16 cellular contexts compared by ENCODE assay signal in genomic region chr7:137694405-137694804, GRCh38.
DNase-seq lines count a peak whose midpoint lies in the region; ATAC-seq and TF ChIP-seq lines count a peak whose summit lies in the region.
"Had no signal": no experiment of that assay in that cellular context is flagged by ENCODE, and none has a peak within 500 bp of the region (broad histone marks: within the 10 kb centered on the region; RNA-seq: fewer than 3 reads in every experiment).

No MANE protein-coding gene starts in this region.

- peaks cover 32% of the 10 kb centered on the region for H3K4me1 ChIP-seq in osteoblast (ENCODE audit: insufficient read depth, low read length)
- H3K4me1 ChIP-seq: left lung had no signal

- no peaks in the 10 kb centered on the region for H3K36me3 Mint-ChIP-seq in activated T-helper 2 cell treated with anti-CD3 and anti-CD28 coated beads, Interferon-gamma antibody, Interleukin-2, Interleukin-4, amounts not matched to agents 10 μg/mL and 5 μg/mL and 100 μg/mL, durations not matched to agents 14 hours and 24 hours and 36 hours (ENCODE audit: low read depth)

- no peak overlapping the region for H3K4me3 ChIP-seq in osteoblast (ENCODE audit: insufficient read depth, low read length)
- H3K4me3 ChIP-seq: K562, left lung, skin epidermis, thoracic aorta had no signal

- DNase-seq in NCI-H524 (lab: John Stamatoyannopoulos, UW) (peak; percentile 34 to 82), osteoblast (ENCODE audit: insufficient read length, low spot score, missing footprints) (no peak), NCI-H2196 (lab: John Stamatoyannopoulos, UW; ENCODE audit: unreplicated experiment) (no peak), middle frontal gyrus (ENCODE audit: extremely low spot score, low spot score) (no peak)
- DNase-seq in activated T-helper 2 cell treated with anti-CD3 and anti-CD28 coated beads, Interferon-gamma antibody, Interleukin-2, Interleukin-4, amounts not matched to agents 10 μg/mL and 5 μg/mL and 100 μg/mL, durations not matched to agents 14 hours and 24 hours and 36 hours (ENCODE audit: low spot score): no peak
- DNase-seq: activated CD4-positive, alpha-beta T cell treated with anti-CD3 and anti-CD28 coated beads for 4 hours; activated T-cell treated with anti-CD3 and anti-CD28 coated beads, Interleukin-2, amount 50 U/mL, for 72 hours; effector memory CD8-positive, alpha-beta T cell; left lung; NCI-H187 treated with DMSO at 0.1 percent for 48 hours had no signal

- H3K27ac Mint-ChIP-seq in activated T-helper 2 cell treated with anti-CD3 and anti-CD28 coated beads, Interferon-gamma antibody, Interleukin-2, Interleukin-4, amounts not matched to agents 10 μg/mL and 5 μg/mL and 100 μg/mL, durations not matched to agents 14 hours and 24 hours and 36 hours: no peak overlapping the region
- H3K27ac Mint-ChIP-seq: activated T-cell treated with anti-CD3 and anti-CD28 coated beads, Interleukin-2, amount 50 U/mL, for 72 hours; effector memory CD8-positive, alpha-beta T cell had no signal

- H3K27ac ChIP-seq in osteoblast (ENCODE audit: low read depth, low read length): peak overlapping the region; percentile 9
- H3K27ac ChIP-seq: left lung, skin epidermis, thoracic aorta had no signal

- H2AFZ ChIP-seq in osteoblast (ENCODE audit: low read length): no peak overlapping the region

- no peaks in the 10 kb centered on the region for H3K4me1 Mint-ChIP-seq in activated T-helper 2 cell treated with anti-CD3 and anti-CD28 coated beads, Interferon-gamma antibody, Interleukin-2, Interleukin-4, amounts not matched to agents 10 μg/mL and 5 μg/mL and 100 μg/mL, durations not matched to agents 14 hours and 24 hours and 36 hours (ENCODE audit: low read depth)

- H3K36me3 ChIP-seq in osteoblast (ENCODE audit: insufficient read depth, low read length): no peaks in the 10 kb centered on the region
- H3K36me3 ChIP-seq: left lung, thoracic aorta had no signal

- H3K4me3 Mint-ChIP-seq in activated T-helper 2 cell treated with anti-CD3 and anti-CD28 coated beads, Interferon-gamma antibody, Interleukin-2, Interleukin-4, amounts not matched to agents 10 μg/mL and 5 μg/mL and 100 μg/mL, durations not matched to agents 14 hours and 24 hours and 36 hours (ENCODE audit: low read depth): no peak overlapping the region
- H3K4me3 Mint-ChIP-seq: activated T-cell treated with anti-CD3 and anti-CD28 coated beads, Interleukin-2, amount 50 U/mL, for 72 hours; effector memory CD8-positive, alpha-beta T cell had no signal

- no peaks in the 10 kb centered on the region for H3K79me2 ChIP-seq in osteoblast (ENCODE audit: insufficient read depth, low read length)

- H3K9me3 Mint-ChIP-seq in activated T-helper 2 cell treated with anti-CD3 and anti-CD28 coated beads, Interferon-gamma antibody, Interleukin-2, Interleukin-4, amounts not matched to agents 10 μg/mL and 5 μg/mL and 100 μg/mL, durations not matched to agents 14 hours and 24 hours and 36 hours: no peaks in the 10 kb centered on the region
- H3K9me3 Mint-ChIP-seq: activated T-cell treated with anti-CD3 and anti-CD28 coated beads, Interleukin-2, amount 50 U/mL, for 72 hours had no signal

- no peaks in the 10 kb centered on the region for H3K27me3 ChIP-seq in osteoblast (ENCODE audit: insufficient read depth, low read length)
- H3K27me3 ChIP-seq: left lung had no signal

- H3K9me3 ChIP-seq in osteoblast (ENCODE audit: low read depth, low read length): no peaks in the 10 kb centered on the region
- H3K9me3 ChIP-seq: left lung, thoracic aorta had no signal

- ATAC-seq in GM18867 (IDR thresholded peaks at IDR 0.05; ENCODE audit: unreplicated experiment): peak; percentile 77
- ATAC-seq in HG02623 (IDR thresholded peaks at IDR 0.05; ENCODE audit: unreplicated experiment): peak; percentile 48
- ATAC-seq in HG03039 (IDR thresholded peaks at IDR 0.05; ENCODE audit: unreplicated experiment): no peak
- ATAC-seq: effector memory CD8-positive, alpha-beta T cell; K562; left lung had no signal

- intact Hi-C loops in activated T-helper 2 cell treated with anti-CD3 and anti-CD28 coated beads, Interferon-gamma antibody, Interleukin-2, Interleukin-4, amounts not matched to agents 10 μg/mL and 5 μg/mL and 100 μg/mL, durations not matched to agents 14 hours and 24 hours and 36 hours (cut with micrococcal nuclease): no loop called here

- no peak overlapping the region for H3K4me2 ChIP-seq in osteoblast (ENCODE audit: insufficient read depth, low read length)

- H4K20me1 ChIP-seq in osteoblast (ENCODE audit: insufficient read depth, low read length): no peaks in the 10 kb centered on the region

- no peaks in the 10 kb centered on the region for H3K27me3 Mint-ChIP-seq in activated T-helper 2 cell treated with anti-CD3 and anti-CD28 coated beads, Interferon-gamma antibody, Interleukin-2, Interleukin-4, amounts not matched to agents 10 μg/mL and 5 μg/mL and 100 μg/mL, durations not matched to agents 14 hours and 24 hours and 36 hours (ENCODE audit: low read depth)

- no peak for TF ChIP-seq CTCF in osteoblast (IDR thresholded peaks at IDR 0.05; ENCODE audit: extremely low read depth, low read depth, low read length)

Comparison
In these comparisons a context has a peak if more than half of its experiments do, and no peak if none do; other contexts are left out.
1. DNase-seq: peak in NCI-H524 (2 of 2); none in osteoblast (single experiment), NCI-H2196 (single experiment), activated T-helper 2 cell treated with anti-CD3 and anti-CD28 coated beads, Interferon-gamma antibody, Interleukin-2, Interleukin-4, amounts not matched to agents 10 μg/mL and 5 μg/mL and 100 μg/mL, durations not matched to agents 14 hours and 24 hours and 36 hours (single experiment) and middle frontal gyrus (single experiment).